In the genomic region with DNA sequence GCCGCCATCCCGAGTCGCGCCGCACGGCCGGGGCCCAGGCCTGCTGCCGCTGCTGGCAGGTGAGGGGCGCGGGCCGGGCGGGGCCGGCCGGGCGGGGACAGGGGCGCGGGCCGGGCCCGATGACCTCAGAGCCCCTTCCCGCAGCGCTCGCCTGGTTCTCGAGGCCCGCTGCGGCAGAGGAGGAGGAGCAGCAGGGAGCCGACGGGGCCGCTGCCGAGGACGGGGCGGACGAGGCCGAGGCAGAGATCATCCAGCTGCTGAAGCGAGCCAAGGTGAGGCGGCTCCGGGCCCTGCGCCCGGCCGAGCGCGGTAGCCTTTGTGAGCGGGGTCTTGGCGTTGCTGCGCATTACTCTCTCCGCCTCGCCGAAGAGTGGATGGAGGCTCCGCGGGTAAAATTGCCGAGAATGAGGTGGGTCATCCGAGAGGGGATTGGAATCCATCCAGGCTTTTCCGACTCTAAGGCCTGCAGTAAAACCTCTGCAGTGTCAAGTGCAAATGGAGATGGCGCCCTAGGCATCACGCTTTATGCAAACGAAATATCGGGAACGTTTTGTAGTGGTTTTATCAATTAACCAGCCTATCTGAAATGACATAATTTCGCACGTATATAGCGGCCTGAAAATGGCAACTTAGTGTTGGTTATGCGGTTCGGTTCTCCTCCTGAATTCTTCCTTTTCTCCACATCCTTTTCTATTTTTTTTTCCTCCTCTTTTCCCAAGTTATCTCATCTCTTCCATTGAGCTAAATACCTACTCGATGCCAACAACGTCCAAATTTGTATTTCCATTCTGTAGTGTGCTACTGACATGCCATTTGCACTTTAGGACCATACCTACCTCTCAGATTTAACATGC, we compare ENCODE assay signal across 8 cellular contexts. TPM values are rescaled to one million over a fixed set of nuclear protein-coding genes. Genes with fewer than 3 reads are reported as not detected.
A peak's percentile ranks its signal among the peaks of the same experiment; 100 is the strongest.
DNase-seq lines count a peak whose midpoint lies in the region; ATAC-seq and TF ChIP-seq lines count a peak whose summit lies in the region.

No MANE protein-coding gene starts in this region.

- H3K4me3 ChIP-seq in BJ (ENCODE audit: low read depth, low read length) (peak overlapping the region; percentile 70), RWPE2 (ENCODE audit: severe bottlenecking) (peak overlapping the region; percentile 65), mucosa of rectum (ENCODE audit: low read length in 2 of 2) (peak overlapping the region; percentile 88 to 92), aorta (ENCODE audit: low read length in 2 of 2) (peak overlapping the region; percentile 57 to 59)
- peak overlapping the region; percentile 70 for H3K4me3 ChIP-seq in effector memory CD4-positive, alpha-beta T cell (ENCODE audit: insufficient read depth, low read depth, low read length, poor library complexity, severe bottlenecking)

- no peaks in the 10 kb centered on the region for H3K9me3 ChIP-seq in RWPE2 (ENCODE audit: severe bottlenecking)
- H3K9me3 ChIP-seq in effector memory CD4-positive, alpha-beta T cell (ENCODE audit: control insufficient read depth, low read length), result no peaks in the 10 kb centered on the region
- no peaks in the 10 kb centered on the region for H3K9me3 ChIP-seq in mucosa of rectum (ENCODE audit: control insufficient read depth in 2 of 2, low read length in 2 of 2)
- no peaks in the 10 kb centered on the region for H3K9me3 ChIP-seq in aorta (ENCODE audit: control insufficient read depth, low read length)

- WGBS in aorta, 2 donors, result 2% methylated on average over 51 to 64 of the region's 64 CpGs

- CTCF ChIA-PET in BJ (lab: Yijun Ruan, JAX), result interaction anchor here (0.5 to 4.6 kb wide), 6 partner anchors 9 to 171 kb away, joined by 3 to 36 read pairs (median 4); a partner anchor contains a TSS

- H3K27ac ChIP-seq in RWPE2 (ENCODE audit: poor library complexity, severe bottlenecking) (peak overlapping the region; percentile 81), mucosa of rectum (ENCODE audit: low read depth in 2 of 2, low read length in 2 of 2) (peak overlapping the region; percentile 98 to 99), aorta (ENCODE audit: low read depth in 1 of 2, low read length in 2 of 2) (peak overlapping the region; percentile 34 to 97)
- H3K27ac ChIP-seq in effector memory CD4-positive, alpha-beta T cell (ENCODE audit: insufficient read depth, low read length, poor library complexity, severe bottlenecking), result peak overlapping the region; percentile 79

- no peaks in the 10 kb centered on the region for H3K27me3 ChIP-seq in BJ (ENCODE audit: control insufficient read depth, insufficient read depth, low read length)
- no peaks in the 10 kb centered on the region for H3K27me3 ChIP-seq in RWPE2 (ENCODE audit: insufficient read depth, poor library complexity, severe bottlenecking)
- no peaks in the 10 kb centered on the region for H3K27me3 ChIP-seq in effector memory CD4-positive, alpha-beta T cell (replicated peaks; ENCODE audit: control insufficient read depth, insufficient read depth, low read length, poor library complexity, severe bottlenecking)
- H3K27me3 ChIP-seq in mucosa of rectum (ENCODE audit: control insufficient read depth in 2 of 2, insufficient read depth in 2 of 2, low read length in 2 of 2), result no peaks in the 10 kb centered on the region
- no peaks in the 10 kb centered on the region for H3K27me3 ChIP-seq in aorta (ENCODE audit: control insufficient read depth in 1 of 2, insufficient read depth in 2 of 2, low read length in 1 of 2)

- H3K4me1 ChIP-seq in RWPE2 (ENCODE audit: insufficient read depth, poor library complexity, severe bottlenecking), result peaks cover 11% of the 10 kb centered on the region
- peaks cover 17% of the 10 kb centered on the region for H3K4me1 ChIP-seq in effector memory CD4-positive, alpha-beta T cell (ENCODE audit: control insufficient read depth, insufficient read depth, low read length, poor library complexity, severe bottlenecking)
- H3K4me1 ChIP-seq in mucosa of rectum (ENCODE audit: control insufficient read depth in 2 of 2, insufficient read depth in 2 of 2, low read length in 2 of 2), result peaks cover 10 to 11% of the 10 kb centered on the region in 2 donors
- no peaks in the 10 kb centered on the region for H3K4me1 ChIP-seq in aorta (ENCODE audit: control insufficient read depth in 1 of 2, insufficient read depth in 2 of 2, low read length in 2 of 2)

- H3K9ac ChIP-seq in mucosa of rectum (ENCODE audit: low read depth in 1 of 2, low read length in 2 of 2), result peak overlapping the region; percentile 92 to 95

- intact Hi-C loops in aorta (cut with DNase I), result loop anchor here (2.0 to 5.0 kb wide), 2 partner anchors 173 to 737 kb away; no protein-coding TSS in a partner anchor

- TF ChIP-seq CTCF in BJ (IDR thresholded peaks at IDR 0.05; ENCODE audit: insufficient read depth, low read depth, low read length), result no peak
- TF ChIP-seq CTCF in RWPE2 (IDR thresholded peaks at IDR 0.05; ENCODE audit: poor library complexity, severe bottlenecking), result no peak

- DNase-seq in BJ (ENCODE audit: low read depth) (no peak), RWPE2 (ENCODE audit: low spot score) (no peak), aorta (peak in 1 of 2 donors; percentile 59), NCI-H187 (lab: John Stamatoyannopoulos, UW) (no peak)
- DNase-seq in effector memory CD4-positive, alpha-beta T cell, result no peak

- peak; percentile 30 for ATAC-seq in GM18907 (IDR thresholded peaks at IDR 0.05; ENCODE audit: unreplicated experiment)
- ATAC-seq in HG03159 (IDR thresholded peaks at IDR 0.05; ENCODE audit: unreplicated experiment), result peak; percentile 34
- peak; percentile 8; the same call in 2 of the 3 replicates for ATAC-seq in RWPE2 (ENCODE audit: low read depth)
- ATAC-seq in aorta (ENCODE audit: low FRiP score), result peak; percentile 12

- H3K36me3 ChIP-seq in BJ (ENCODE audit: control insufficient read depth, insufficient read depth, low read length) (peaks cover 8% of the 10 kb centered on the region), RWPE2 (ENCODE audit: low read depth) (peaks cover 50% of the 10 kb centered on the region), mucosa of rectum (ENCODE audit: control insufficient read depth in 2 of 2, insufficient read depth in 2 of 2, low read length in 2 of 2) (peaks cover 35 to 39% of the 10 kb centered on the region in 2 donors), aorta (ENCODE audit: control insufficient read depth in 1 of 2, insufficient read depth in 2 of 2, low read length in 1 of 2) (peaks cover 6 to 10% of the 10 kb centered on the region in 2 donors)
- peaks cover 28% of the 10 kb centered on the region for H3K36me3 ChIP-seq in effector memory CD4-positive, alpha-beta T cell (ENCODE audit: control insufficient read depth, insufficient read depth, low read length)

- POLR2A ChIA-PET in BJ (lab: Charles Lee), result no interaction called here

RNA-seq across cellular contexts. Expression of a gene that starts 0.6 kb away (rescaled TPM):
- 2.8 and 3.7 TPM in 2 replicates for polyA plus RNA-seq in BJ (2011; rRNA removed)
- 4.3 and 5.1 TPM in 2 replicates for polyA minus RNA-seq in BJ (2011; rRNA and poly(A)+ RNA removed)
- 10 to 100 TPM; 25.9 to 32.4 TPM for total RNA-seq in aorta
- 10 to 100 TPM; 12.4 to 18.3 TPM for polyA plus RNA-seq in aorta

RNA-seq across cellular contexts. Expression of a gene that starts 0.7 kb away (rescaled TPM):
- polyA plus RNA-seq in BJ (2011; rRNA removed) (21.6 and 28.9 TPM in 2 replicates), aorta (10 to 100 TPM; 29.6 to 38.1 TPM)
- 5.8 and 7.3 TPM in 2 replicates for polyA minus RNA-seq in BJ (2011; rRNA and poly(A)+ RNA removed)
- 10 to 100 TPM; 14.6 to 15.3 TPM for total RNA-seq in aorta

RNA-seq across cellular contexts. Expression of a gene that starts 55.3 kb away (rescaled TPM):
- polyA plus RNA-seq in BJ (2011; rRNA removed), result 8.0 and 10.5 TPM in 2 replicates
- 4.6 and 5.6 TPM in 2 replicates for polyA minus RNA-seq in BJ (2011; rRNA and poly(A)+ RNA removed)
- 1 to 10 TPM in 1 of 2 donors, under 1 TPM in 1; 0.71 to 1.2 TPM for total RNA-seq in aorta
- polyA plus RNA-seq in aorta, result under 1 TPM in 1 of 2 donors, not detected in 1; 0.63 TPM
